Comparison of ENCODE assay signal across 13 cellular contexts in the genomic region with DNA sequence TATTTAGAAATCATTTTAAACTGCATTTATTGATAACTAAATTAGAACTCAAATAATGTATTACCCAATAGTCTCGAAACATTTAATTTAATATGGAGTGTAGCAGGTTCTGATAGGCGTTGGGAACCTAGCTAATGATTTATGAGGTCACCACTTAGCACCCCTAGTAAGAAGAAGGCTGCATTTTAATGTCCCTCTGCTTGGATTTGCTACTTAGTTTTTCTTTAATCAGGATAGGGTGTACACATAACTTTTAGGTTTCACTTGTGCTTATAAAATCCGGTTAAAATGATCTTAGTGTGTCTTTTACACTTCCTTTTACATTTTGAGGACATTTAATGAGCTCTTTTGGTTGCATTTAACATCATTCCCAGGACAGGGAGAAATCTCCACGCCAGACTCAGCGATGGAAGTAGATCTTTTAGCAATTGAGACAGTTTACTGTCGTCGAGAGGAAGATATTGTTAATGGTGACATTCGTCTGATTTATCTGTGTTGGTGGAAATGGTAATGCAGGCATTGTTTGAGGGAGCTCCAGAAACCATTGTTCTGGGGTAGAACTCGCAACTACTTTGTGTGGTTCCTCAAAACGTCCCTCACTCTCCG. TPM values are rescaled to one million over a fixed set of nuclear protein-coding genes. Genes with fewer than 3 reads are reported as not detected.
DNase-seq lines count a peak whose midpoint lies in the region; ATAC-seq and TF ChIP-seq lines count a peak whose summit lies in the region.
"Had no signal": no experiment of that assay in that cellular context is flagged by ENCODE, and none has a peak within 500 bp of the region (broad histone marks: within the 10 kb centered on the region; RNA-seq: fewer than 3 reads in every experiment).

No MANE protein-coding gene starts in this region.

- H3K9me3 ChIP-seq in left ventricle myocardium inferior (replicated peaks) (peaks cover 3% of the 10 kb centered on the region), heart right ventricle (peaks cover 0 to 6% (median 0%) of the 10 kb centered on the region in 11 donors), RWPE2 (ENCODE audit: severe bottlenecking) (no peaks in the 10 kb centered on the region), vagina (no peaks in the 10 kb centered on the region)

- ATAC-seq in heart right ventricle (no peak), RWPE2 (ENCODE audit: low read depth) (no peak), GM21723 (IDR thresholded peaks at IDR 0.05; ENCODE audit: unreplicated experiment) (no peak)
- ATAC-seq: CD8-positive, alpha-beta T cell; Right ventricle myocardium inferior had no signal

- WGBS in heart right ventricle, 2 donors, result 11 to 12% methylated on average over 11 of the region's 11 CpGs

- H3K4me1 ChIP-seq in left ventricle myocardium inferior (peaks cover 43% of the 10 kb centered on the region), heart right ventricle (peaks cover 11 to 42% (median 32%) of the 10 kb centered on the region in 9 donors), RWPE2 (ENCODE audit: insufficient read depth, poor library complexity, severe bottlenecking) (peaks cover 21% of the 10 kb centered on the region), vagina (peaks cover 35% of the 10 kb centered on the region)

- intact Hi-C loops in left ventricle myocardium inferior (cut with micrococcal nuclease) (no loop called here), heart right ventricle (cut with DNase I) (no loop called here), vagina (cut with DNase I) (no loop called here)

- H3K4me3 ChIP-seq in left ventricle myocardium inferior (peak overlapping the region; percentile 74), heart right ventricle (no peak overlapping the region), RWPE2 (ENCODE audit: severe bottlenecking) (peak overlapping the region; percentile 58), fibroblast of the aortic adventitia (ENCODE audit: low read depth, low read length) (peak overlapping the region; percentile 77), vagina (peak overlapping the region; percentile 3 to 54)
- H3K4me3 ChIP-seq: lung had no signal

- no peak overlapping the region for H3K27ac ChIP-seq in left ventricle myocardium inferior (replicated peaks)
- H3K27ac ChIP-seq in heart right ventricle, result no peak overlapping the region
- peak overlapping the region; percentile 91 for H3K27ac ChIP-seq in RWPE2 (ENCODE audit: poor library complexity, severe bottlenecking)
- H3K27ac ChIP-seq in vagina, result peak overlapping the region; percentile 83

- DNase-seq in left ventricle myocardium inferior (no peak), heart right ventricle (no peak), RWPE2 (ENCODE audit: low spot score) (no peak), fibroblast of the aortic adventitia (ENCODE audit: low read depth) (no peak), vagina (ENCODE audit: extremely low spot score in 2 of 2) (no peak), AG08396 (ENCODE audit: low spot score) (no peak), SK-N-DZ (ENCODE audit: low spot score) (no peak)
- DNase-seq: CD8-positive, alpha-beta T cell; NCI-H2171 had no signal

- no peak for TF ChIP-seq POLR2A in vagina (IDR thresholded peaks at IDR 0.05)

- TF ChIP-seq CTCF in left ventricle myocardium inferior (IDR thresholded peaks at IDR 0.05; ENCODE audit: borderline replicate concordance), result no peak
- TF ChIP-seq CTCF in heart right ventricle (IDR thresholded peaks at IDR 0.05), result no peak
- TF ChIP-seq CTCF in RWPE2 (IDR thresholded peaks at IDR 0.05; ENCODE audit: poor library complexity, severe bottlenecking), result no peak
- TF ChIP-seq CTCF in fibroblast of the aortic adventitia (IDR thresholded peaks at IDR 0.05; ENCODE audit: insufficient read depth, low read length), result no peak
- no peak for TF ChIP-seq CTCF in vagina (IDR thresholded peaks at IDR 0.05)

- H3K27me3 ChIP-seq in left ventricle myocardium inferior (ENCODE audit: low read depth), result peaks cover 100% of the 10 kb centered on the region
- peaks cover 28 to 99% (median 98%) of the 10 kb centered on the region in 7 donors for H3K27me3 ChIP-seq in heart right ventricle
- H3K27me3 ChIP-seq in RWPE2 (ENCODE audit: insufficient read depth, poor library complexity, severe bottlenecking), result no peaks in the 10 kb centered on the region
- H3K27me3 ChIP-seq in vagina, result peaks cover 7% of the 10 kb centered on the region

- H3K36me3 ChIP-seq in left ventricle myocardium inferior, result no peaks in the 10 kb centered on the region
- H3K36me3 ChIP-seq in heart right ventricle, result no peaks in the 10 kb centered on the region
- peaks cover 82% of the 10 kb centered on the region for H3K36me3 ChIP-seq in RWPE2 (ENCODE audit: low read depth)
- no peaks in the 10 kb centered on the region for H3K36me3 ChIP-seq in vagina

RNA-seq across cellular contexts. Expression of a gene that starts 5.6 kb away (rescaled TPM):
- 0.66 TPM for total RNA-seq in left ventricle myocardium inferior
- under 1 TPM in 8 of 10 donors, not detected in 2; 0.12 to 0.59 (median 0.20) TPM for total RNA-seq in heart right ventricle
- polyA plus RNA-seq in heart right ventricle, result under 1 TPM; 0.13 to 0.95 TPM
- total RNA-seq in fibroblast of the aortic adventitia (ENCODE audit: low replicate concordance), result 1.4 TPM in 1 of 2 replicates, not detected in the other
- 19.4 TPM for total RNA-seq in vagina
- polyA plus RNA-seq in SK-N-DZ (2014; cell fraction: cytosol; rRNA removed), result not detected in 2 replicates
- polyA plus RNA-seq in SK-N-DZ (2014; cell fraction: nucleus; rRNA removed), result not detected in 2 replicates
- total RNA-seq: activated CD8-positive, alpha-beta memory T cell treated with anti-CD3 and anti-CD28 coated beads for 36 hours had no signal

Comparison
In these comparisons a context has a peak if more than half of its experiments do, and no peak if none do; other contexts are left out.
1. H3K4me3 ChIP-seq: peak in left ventricle myocardium inferior (single experiment), RWPE2 (single experiment), fibroblast of the aortic adventitia (single experiment) and vagina (2 of 2); none in heart right ventricle (0 of 10).
2. H3K27ac ChIP-seq: peak in RWPE2 (single experiment) and vagina (single experiment); none in left ventricle myocardium inferior (single experiment) and heart right ventricle (0 of 10).